Comparison of ENCODE assay signal across 12 cellular contexts in the genomic region with DNA sequence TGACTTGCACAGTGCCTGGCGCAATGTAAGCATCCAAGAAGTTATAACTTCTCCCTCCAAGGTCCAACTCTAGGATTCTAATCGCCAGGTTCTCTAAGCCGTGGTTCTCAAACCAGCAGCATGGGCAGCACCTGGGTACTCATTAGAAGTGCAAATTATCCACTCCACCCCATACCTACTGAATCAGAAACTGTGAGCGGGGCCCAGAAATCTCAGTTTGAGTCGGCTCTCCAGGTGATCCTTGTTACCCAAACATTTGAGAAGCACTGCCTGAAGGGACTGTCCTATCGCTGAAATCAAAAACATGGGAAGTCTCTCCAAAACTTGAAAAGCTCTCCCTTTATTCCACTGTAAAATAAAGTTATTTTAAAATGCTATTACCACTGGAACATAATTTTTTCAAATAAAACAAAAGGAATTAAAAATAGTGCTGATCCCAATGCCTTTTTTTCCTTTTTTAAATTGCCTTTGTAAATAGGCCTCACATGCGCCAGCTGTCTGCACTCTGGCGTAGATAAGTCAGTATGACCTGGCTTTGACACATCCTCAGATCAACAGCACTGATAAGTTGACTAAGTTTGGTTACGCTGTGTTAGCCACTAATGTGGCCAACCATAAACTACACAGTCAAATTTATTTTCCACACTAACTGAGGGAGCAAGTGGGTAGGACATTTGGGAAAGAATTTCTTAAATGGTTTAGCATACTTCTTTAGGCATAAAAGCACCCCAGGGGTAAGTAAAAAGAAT. TPM values are rescaled to one million over a fixed set of nuclear protein-coding genes. Genes with fewer than 3 reads are reported as not detected.
DNase-seq lines count a peak whose midpoint lies in the region; ATAC-seq and TF ChIP-seq lines count a peak whose summit lies in the region.
"Had no signal": no experiment of that assay in that cellular context is flagged by ENCODE, and none has a peak within 500 bp of the region (broad histone marks: within the 10 kb centered on the region; RNA-seq: fewer than 3 reads in every experiment).

No MANE protein-coding gene starts in this region.

- no peaks in the 10 kb centered on the region for H3K36me3 Mint-ChIP-seq in activated T-cell treated with anti-CD3 and anti-CD28 coated beads, Interleukin-2, amount 50 U/mL, for 4 hours (ENCODE audit: insufficient read depth)
- H3K36me3 Mint-ChIP-seq: brain had no signal

- no peaks in the 10 kb centered on the region for H3K27me3 ChIP-seq in SJCRH30
- H3K27me3 ChIP-seq in colonic mucosa = no peaks in the 10 kb centered on the region
- H3K27me3 ChIP-seq: stomach had no signal

- no peaks in the 10 kb centered on the region for H3K9me3 ChIP-seq in SJCRH30 (replicated peaks)
- H3K9me3 ChIP-seq in colonic mucosa = no peaks in the 10 kb centered on the region
- H3K9me3 ChIP-seq: stomach had no signal

- H3K27ac ChIP-seq in SJCRH30 (peak overlapping the region; percentile 90), colonic mucosa (no peak overlapping the region)

- H3K4me1 ChIP-seq in SJCRH30 = peaks cover 21% of the 10 kb centered on the region
- no peaks in the 10 kb centered on the region for H3K4me1 ChIP-seq in colonic mucosa

- peak overlapping the region; percentile 7 for H3K4me3 Mint-ChIP-seq in activated T-cell treated with anti-CD3 and anti-CD28 coated beads, Interleukin-2, amount 50 U/mL, for 4 hours
- H3K4me3 Mint-ChIP-seq: brain had no signal

- H3K9ac ChIP-seq in colonic mucosa (ENCODE audit: low read depth in 2 of 2, low read length in 2 of 2) = no peak overlapping the region

- DNase-seq in activated T-cell treated with anti-CD3 and anti-CD28 coated beads, Interleukin-2, amount 50 U/mL, for 4 hours = no peak
- DNase-seq in activated T-cell treated with anti-CD3 and anti-CD28 coated beads, Interleukin-2, amount 50 U/mL, for 1 hour = no peak
- DNase-seq in SJCRH30 = peak; percentile 80 to 91
- DNase-seq in colonic mucosa = peak; percentile 38
- DNase-seq in stimulated activated CD8-positive, alpha-beta memory T cell treated with anti-CD3 and anti-CD28 coated beads, Interleukin-4, amount 100 ng/mL, for 48 hours = peak; percentile 35
- no peak for DNase-seq in effector CD8-positive, alpha-beta T cell (lab: John Stamatoyannopoulos, UW)
- DNase-seq: midbrain, NCI-H2227 treated with DMSO at 0.1 percent for 48 hours, stomach had no signal

- H3K9me3 Mint-ChIP-seq in activated T-cell treated with anti-CD3 and anti-CD28 coated beads, Interleukin-2, amount 50 U/mL, for 4 hours = no peaks in the 10 kb centered on the region
- H3K9me3 Mint-ChIP-seq: brain had no signal

- peaks cover 29% of the 10 kb centered on the region for H3K4me1 Mint-ChIP-seq in activated T-cell treated with anti-CD3 and anti-CD28 coated beads, Interleukin-2, amount 50 U/mL, for 4 hours (ENCODE audit: low read depth)
- H3K4me1 Mint-ChIP-seq: brain had no signal

- TF ChIP-seq CTCF in colonic mucosa (IDR thresholded peaks at IDR 0.05) = no peak

- no peaks in the 10 kb centered on the region for H3K36me3 ChIP-seq in SJCRH30
- H3K36me3 ChIP-seq in colonic mucosa = no peaks in the 10 kb centered on the region
- H3K36me3 ChIP-seq: stomach had no signal

- intact Hi-C loops in colonic mucosa (cut with DNase I) = no loop called here

- H3K4me3 ChIP-seq in SJCRH30 (peak overlapping the region; percentile 20), colonic mucosa (no peak overlapping the region)
- H3K4me3 ChIP-seq: stomach had no signal

- peaks cover 4% of the 10 kb centered on the region for H3K27me3 Mint-ChIP-seq in activated T-cell treated with anti-CD3 and anti-CD28 coated beads, Interleukin-2, amount 50 U/mL, for 4 hours (ENCODE audit: low read depth)

- ATAC-seq in activated T-cell treated with anti-CD3 and anti-CD28 coated beads, Interleukin-2, amount 50 U/mL, for 4 hours = peak; percentile 90 to 94
- ATAC-seq in GM18873 (IDR thresholded peaks at IDR 0.05; ENCODE audit: low FRiP score, unreplicated experiment) = no peak
- no peak for ATAC-seq in HG02981 (IDR thresholded peaks at IDR 0.05; ENCODE audit: unreplicated experiment)

RNA-seq across cellular contexts. Expression of gene CTR9, which starts 8.4 kb away (rescaled TPM):
- total RNA-seq in activated T-cell treated with anti-CD3 and anti-CD28 coated beads, Interleukin-2, amount 50 U/mL, for 4 hours = 10 to 100 TPM; 51.9 to 56.0 (median 53.9) TPM
- total RNA-seq in SJCRH30 (2014; rRNA removed; shearing (Covaris generic)) = 53.0 and 55.2 TPM in 2 replicates
- 10 to 100 TPM; 33.9 to 37.4 TPM for total RNA-seq in colonic mucosa

RNA-seq across cellular contexts. Expression of gene IRAG1, which starts 49.1 kb away (rescaled TPM):
- total RNA-seq in activated T-cell treated with anti-CD3 and anti-CD28 coated beads, Interleukin-2, amount 50 U/mL, for 4 hours = under 1 TPM; 0.08 to 0.14 (median 0.08) TPM
- total RNA-seq in SJCRH30 (2014; rRNA removed; shearing (Covaris generic)) = not detected in 2 replicates
- total RNA-seq in colonic mucosa = 10 to 100 TPM in 1 of 2 donors, 1 to 10 TPM in 1; 3.5 to 18.7 TPM

Comparison
In these comparisons a context has a peak if more than half of its experiments do, and no peak if none do; other contexts are left out.
1. ATAC-seq: peak in activated T-cell treated with anti-CD3 and anti-CD28 coated beads, Interleukin-2, amount 50 U/mL, for 4 hours (2 of 2); none in GM18873 (single experiment) and HG02981 (single experiment).
2. DNase-seq: peak in SJCRH30 (2 of 2), colonic mucosa (single experiment) and stimulated activated CD8-positive, alpha-beta memory T cell treated with anti-CD3 and anti-CD28 coated beads, Interleukin-4, amount 100 ng/mL, for 48 hours (single experiment); none in activated T-cell treated with anti-CD3 and anti-CD28 coated beads, Interleukin-2, amount 50 U/mL, for 4 hours (single experiment), activated T-cell treated with anti-CD3 and anti-CD28 coated beads, Interleukin-2, amount 50 U/mL, for 1 hour (single experiment) and effector CD8-positive, alpha-beta T cell (single experiment).